Comparison of ENCODE assay signal across 8 cellular contexts in genomic region chr14:39267592-39268112, GRCh38. TPM values are rescaled to one million over a fixed set of nuclear protein-coding genes. Genes with fewer than 3 reads are reported as not detected.
DNase-seq lines count a peak whose midpoint lies in the region; ATAC-seq and TF ChIP-seq lines count a peak whose summit lies in the region.

No MANE protein-coding gene starts in this region.

- peaks cover 70% of the 10 kb centered on the region for H3K79me2 ChIP-seq in PC-9 (ENCODE audit: low read depth)

- no peaks in the 10 kb centered on the region for H3K9me2 ChIP-seq in PC-9 (ENCODE audit: insufficient read depth)

- intact Hi-C loops in PC-9 (cut with micrococcal nuclease; ENCODE audit: unreplicated experiment) = loop anchor here (2.0 to 5.0 kb wide), 3 partner anchors 50 to 165 kb away; partner anchors contain the start of genes FBXO33 and PNN

- H4K20me1 ChIP-seq in PC-9 (ENCODE audit: insufficient read depth) = peaks cover 33% of the 10 kb centered on the region; the same call in 1 of the 2 replicates

- no peaks in the 10 kb centered on the region for H3K27me3 Mint-ChIP-seq in activated T-cell treated with anti-CD3 and anti-CD28 coated beads, Interleukin-2, amount 50 U/mL, for 4 hours (ENCODE audit: low read depth)

- H3K4me1 Mint-ChIP-seq in activated T-cell treated with anti-CD3 and anti-CD28 coated beads, Interleukin-2, amount 50 U/mL, for 4 hours (ENCODE audit: low read depth) = peaks cover 53% of the 10 kb centered on the region

- H3K9ac ChIP-seq in duodenal mucosa (ENCODE audit: low read depth in 1 of 2, low read length in 2 of 2) = peak overlapping the region; percentile 82 to 91
- H3K9ac ChIP-seq in muscle layer of colon (ENCODE audit: low read length) = peak overlapping the region; percentile 87

- H3K36me3 Mint-ChIP-seq in activated T-cell treated with anti-CD3 and anti-CD28 coated beads, Interleukin-2, amount 50 U/mL, for 4 hours (ENCODE audit: insufficient read depth) = peaks cover 1% of the 10 kb centered on the region

- no peaks in the 10 kb centered on the region for H3K9me3 Mint-ChIP-seq in activated T-cell treated with anti-CD3 and anti-CD28 coated beads, Interleukin-2, amount 50 U/mL, for 4 hours

- POLR2A ChIA-PET in PC-9 (lab: Charles Lee; ENCODE audit: unreplicated experiment) = no interaction called here

- TSS peak; percentile 34 for BruUV-seq in PC-9 (replicated peaks; lab: Mats Ljungman, UMichigan)

- H3K4me3 ChIP-seq in PC-9 (peak overlapping the region; percentile 84), duodenal mucosa (ENCODE audit: low read depth in 1 of 2, low read length in 2 of 2) (peak overlapping the region; percentile 88 to 96), muscle layer of colon (ENCODE audit: low read depth in 1 of 2, low read length in 2 of 2) (peak overlapping the region; percentile 67 to 95)

- H3K27me3 ChIP-seq in PC-9 (ENCODE audit: insufficient read depth, low read depth) (no peaks in the 10 kb centered on the region), duodenal mucosa (ENCODE audit: control insufficient read depth in 1 of 2, insufficient read depth in 2 of 2, low read length in 2 of 2) (no peaks in the 10 kb centered on the region), muscle layer of colon (ENCODE audit: control insufficient read depth in 1 of 2, insufficient read depth in 2 of 2, low read length in 2 of 2) (no peaks in the 10 kb centered on the region)

- no peaks in the 10 kb centered on the region; the same call in 1 of the 2 replicates for H3K9me3 ChIP-seq in PC-9 (ENCODE audit: insufficient read depth, low read depth)
- no peaks in the 10 kb centered on the region for H3K9me3 ChIP-seq in duodenal mucosa (ENCODE audit: control insufficient read depth in 1 of 2, low read length in 2 of 2)
- no peaks in the 10 kb centered on the region for H3K9me3 ChIP-seq in muscle layer of colon (ENCODE audit: low read length)

- H3K4me1 ChIP-seq in PC-9 (replicated peaks; ENCODE audit: insufficient read depth) (peaks cover 21% of the 10 kb centered on the region), duodenal mucosa (ENCODE audit: control insufficient read depth in 1 of 2, insufficient read depth in 2 of 2, low read length in 2 of 2) (peaks cover 22 to 29% of the 10 kb centered on the region in 2 donors), muscle layer of colon (ENCODE audit: insufficient read depth, low read length) (peaks cover 22% of the 10 kb centered on the region)

- CTCF ChIA-PET in PC-9 (lab: Charles Lee) = interaction anchor here (0.6 kb wide), 1 partner anchor 1669 kb away, joined by 3 read pairs; no protein-coding TSS in a partner anchor

- H3K36me3 ChIP-seq in PC-9 (ENCODE audit: low read depth) = no peaks in the 10 kb centered on the region
- H3K36me3 ChIP-seq in duodenal mucosa (ENCODE audit: control insufficient read depth in 1 of 2, insufficient read depth in 2 of 2, low read length in 2 of 2) = no peaks in the 10 kb centered on the region
- H3K36me3 ChIP-seq in muscle layer of colon (ENCODE audit: insufficient read depth, low read length) = no peaks in the 10 kb centered on the region

- H3K4me3 Mint-ChIP-seq in activated T-cell treated with anti-CD3 and anti-CD28 coated beads, Interleukin-2, amount 50 U/mL, for 4 hours = peak overlapping the region; percentile 87

- H3K27ac ChIP-seq in PC-9 (peak overlapping the region; percentile 92), duodenal mucosa (ENCODE audit: low read depth, low read length) (peak overlapping the region; percentile 97), muscle layer of colon (ENCODE audit: low read depth, low read length) (peak overlapping the region; percentile 92)

- ATAC-seq in activated T-cell treated with anti-CD3 and anti-CD28 coated beads, Interleukin-2, amount 50 U/mL, for 4 hours = peak in 1 of 2 donors; percentile 1
- ATAC-seq in HG03025 (IDR thresholded peaks at IDR 0.05; ENCODE audit: low FRiP score, unreplicated experiment) = peak; percentile 6
- no peak for ATAC-seq in HG02759 (IDR thresholded peaks at IDR 0.05; ENCODE audit: unreplicated experiment)

- no peak for DNase-seq in activated T-cell treated with anti-CD3 and anti-CD28 coated beads, Interleukin-2, amount 50 U/mL, for 4 hours
- DNase-seq in activated T-cell treated with anti-CD3 and anti-CD28 coated beads, Interleukin-2, amount 50 U/mL, for 1 hour = no peak
- DNase-seq in PC-9 (peak in 1 of 2 experiments; percentile 54), cerebellar nuclear complex (lab: John Stamatoyannopoulos, UW) (no peak)

- H3F3A ChIP-seq in PC-9 (ENCODE audit: insufficient read depth, low read depth) = peaks cover 20% of the 10 kb centered on the region; the same call in 1 of the 2 replicates

- peak overlapping the region; percentile 98 for H3K4me2 ChIP-seq in PC-9

- no peak for TF ChIP-seq CTCF in PC-9 (conservative IDR thresholded peaks at IDR 0.05)

- H2AFZ ChIP-seq in PC-9 = peak overlapping the region; percentile 78

RNA-seq across cellular contexts. Expression of gene MIA2, which starts 33.9 kb away (rescaled TPM):
- total RNA-seq in activated T-cell treated with anti-CD3 and anti-CD28 coated beads, Interleukin-2, amount 50 U/mL, for 4 hours = 10 to 100 TPM; 14.7 to 19.7 (median 14.8) TPM
- total RNA-seq in PC-9 (2021) = 36.4 and 43.9 TPM in 2 replicates
